Comparison of ENCODE assay signal across 12 cellular contexts in genomic region chr1:54348700-54349021, GRCh38.
"Had no signal": no experiment of that assay in that cellular context is flagged by ENCODE, and none has a peak within 500 bp of the region (broad histone marks: within the 10 kb centered on the region; RNA-seq: fewer than 3 reads in every experiment).

No MANE protein-coding gene starts in this region.

- H3K27ac Mint-ChIP-seq: activated naive CD4-positive, alpha-beta T cell treated with anti-CD3 and anti-CD28 coated beads, Interleukin-2, amount 10 ng/mL, durations not matched to agents 7 days and 5 days; activated T-helper 2 cell treated with anti-CD3 and anti-CD28 coated beads, Interferon-gamma antibody, Interleukin-2, Interleukin-4, amounts not matched to agents 10 μg/mL and 5 μg/mL and 100 μg/mL, durations not matched to agents 14 hours and 24 hours and 36 hours had no signal

- H3K27ac ChIP-seq: esophagus squamous epithelium, SK-N-MC had no signal

- H3K9me3 ChIP-seq: esophagus squamous epithelium, thyroid gland had no signal

- H3K4me3 Mint-ChIP-seq: activated naive CD4-positive, alpha-beta T cell treated with anti-CD3 and anti-CD28 coated beads, Interleukin-2, amount 10 ng/mL, durations not matched to agents 7 days and 5 days had no signal

- H3K27me3 Mint-ChIP-seq: activated naive CD4-positive, alpha-beta T cell treated with anti-CD3 and anti-CD28 coated beads, Interleukin-2, amount 10 ng/mL, durations not matched to agents 7 days and 5 days had no signal

- H3K27me3 ChIP-seq: dorsolateral prefrontal cortex, esophagus squamous epithelium, thyroid gland had no signal

- H3K4me3 ChIP-seq: dorsolateral prefrontal cortex, esophagus squamous epithelium, SK-N-MC, thyroid gland had no signal

- H3K9me3 Mint-ChIP-seq: activated naive CD4-positive, alpha-beta T cell treated with anti-CD3 and anti-CD28 coated beads, Interleukin-2, amount 10 ng/mL, durations not matched to agents 7 days and 5 days; activated T-helper 2 cell treated with anti-CD3 and anti-CD28 coated beads, Interferon-gamma antibody, Interleukin-2, Interleukin-4, amounts not matched to agents 10 μg/mL and 5 μg/mL and 100 μg/mL, durations not matched to agents 14 hours and 24 hours and 36 hours had no signal

- H3K36me3 ChIP-seq: thyroid gland had no signal

- DNase-seq: activated CD4-positive, alpha-beta T cell treated with anti-CD3 and anti-CD28 coated beads for 48 hours; activated naive CD4-positive, alpha-beta T cell treated with anti-CD3 and anti-CD28 coated beads, Interleukin-2, amount 10 ng/mL, durations not matched to agents 7 days and 5 days; activated T-cell treated with anti-CD3 and anti-CD28 coated beads for 4 hours; amygdala; dorsolateral prefrontal cortex; esophagus squamous epithelium; foreskin fibroblast; stimulated activated CD4-positive, alpha-beta T cell treated with anti-CD3 and anti-CD28 coated beads, Interleukin-2, amount 100 ng/mL, for 48 hours; T-helper 1 cell had no signal
